2 cellular contexts compared by ENCODE assay signal in the genomic region with DNA sequence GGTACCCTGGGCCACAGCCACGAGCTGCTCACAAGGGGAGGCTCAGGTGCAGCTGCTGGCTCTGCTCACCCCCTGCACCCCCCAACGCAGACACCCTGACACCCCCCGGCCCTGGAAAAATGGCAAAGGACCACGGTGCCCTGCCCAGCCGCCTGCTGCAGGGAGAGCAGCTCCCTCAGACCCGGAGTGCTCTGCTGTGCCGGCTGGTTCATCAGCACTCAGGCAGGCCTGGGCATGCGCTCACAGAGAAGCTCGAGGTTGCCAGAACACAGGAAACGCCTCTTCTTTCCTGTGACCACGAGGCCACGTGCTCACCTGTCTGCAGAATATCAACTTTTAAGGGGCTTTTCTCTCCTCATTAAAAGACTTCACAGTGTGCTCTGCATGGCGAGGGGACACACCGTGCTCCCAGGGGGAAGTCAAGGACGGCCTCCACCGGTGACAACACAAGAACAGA.
A peak's percentile ranks its signal among the peaks of the same experiment; 100 is the strongest.
TF ChIP-seq lines count a peak whose summit lies in the region.

No MANE protein-coding gene starts in this region.

TF ChIP-seq in HCT116, 20 proteins besides CTCF, POLR2A, EP300 and RAD21:
- TF ChIP-seq YY1 (IDR thresholded peaks at IDR 0.05; ENCODE audit: extremely low read depth, insufficient replicate concordance, low read depth, low read length): no peak
- TF ChIP-seq CBX3 (IDR thresholded peaks at IDR 0.05; ENCODE audit: low read depth): no peak
- no peak for TF ChIP-seq FOSL1 (IDR thresholded peaks at IDR 0.05; ENCODE audit: low read depth)
- no peak for TF ChIP-seq TCF7L2 (IDR thresholded peaks at IDR 0.05; ENCODE audit: borderline replicate concordance, extremely low read depth, insufficient read depth, insufficient read length)

TF ChIP-seq in GM12878, 131 proteins besides CTCF, POLR2A, EP300 and RAD21 (continues in another document):
- 0 out of 2 replicates have a peak, but pooled peaks have one; percentile 23 for TF ChIP-seq IKZF1 (conservative IDR thresholded peaks at IDR 0.05)
- no peak for TF ChIP-seq GABPA (IDR thresholded peaks at IDR 0.05; ENCODE audit: low read depth)
- no peak for TF ChIP-seq RFX5 (IDR thresholded peaks at IDR 0.05; ENCODE audit: low read depth, low read length)
- TF ChIP-seq, protein P1, sequence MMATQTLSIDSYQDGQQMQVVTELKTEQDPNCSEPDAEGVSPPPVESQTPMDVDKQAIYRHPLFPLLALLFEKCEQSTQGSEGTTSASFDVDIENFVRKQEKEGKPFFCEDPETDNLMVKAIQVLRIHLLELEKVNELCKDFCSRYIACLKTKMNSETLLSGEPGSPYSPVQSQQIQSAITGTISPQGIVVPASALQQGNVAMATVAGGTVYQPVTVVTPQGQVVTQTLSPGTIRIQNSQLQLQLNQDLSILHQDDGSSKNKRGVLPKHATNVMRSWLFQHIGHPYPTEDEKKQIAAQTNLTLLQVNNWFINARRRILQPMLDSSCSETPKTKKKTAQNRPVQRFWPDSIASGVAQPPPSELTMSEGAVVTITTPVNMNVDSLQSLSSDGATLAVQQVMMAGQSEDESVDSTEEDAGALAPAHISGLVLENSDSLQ (IDR thresholded peaks at IDR 0.05): peak; percentile 72
- peak; percentile 54 for TF ChIP-seq NRF1 (conservative IDR thresholded peaks at IDR 0.05; ENCODE audit: low read depth, low read length)
- peak; percentile 18 for TF ChIP-seq SMAD1 (IDR thresholded peaks at IDR 0.05; ENCODE audit: low read depth, partially characterized antibody)
- TF ChIP-seq EGR1 (IDR thresholded peaks at IDR 0.05; ENCODE audit: borderline replicate concordance in 1 of 2, low read depth in 2 of 2, low read length in 2 of 2): 0 out of 3 replicates have a peak, but pooled peaks of 1 of the 2 experiments have one; percentile 22
- peak; percentile 34; the same call in 1 of the 2 replicates for TF ChIP-seq CREM (IDR thresholded peaks at IDR 0.05; ENCODE audit: low read depth)
- TF ChIP-seq ELK1 (IDR thresholded peaks at IDR 0.05; ENCODE audit: low read depth, low read length): no peak
- no peak for TF ChIP-seq PRDM15 (CRISPR knock-in tag; IDR thresholded peaks at IDR 0.05)
- peak; percentile 7; the same call in 1 of the 2 replicates for TF ChIP-seq STAT1 (conservative IDR thresholded peaks at IDR 0.05)
- no peak for TF ChIP-seq HSF1 (IDR thresholded peaks at IDR 0.05; ENCODE audit: low read depth, low read length)
- TF ChIP-seq, protein P2, sequence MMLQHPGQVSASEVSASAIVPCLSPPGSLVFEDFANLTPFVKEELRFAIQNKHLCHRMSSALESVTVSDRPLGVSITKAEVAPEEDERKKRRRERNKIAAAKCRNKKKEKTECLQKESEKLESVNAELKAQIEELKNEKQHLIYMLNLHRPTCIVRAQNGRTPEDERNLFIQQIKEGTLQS (IDR thresholded peaks at IDR 0.05; ENCODE audit: borderline replicate concordance, extremely low read depth, low read depth, low read length): peak; percentile 49; the same call in 1 of the 2 replicates
- TF ChIP-seq WRNIP1 (IDR thresholded peaks at IDR 0.05; ENCODE audit: borderline replicate concordance, low read depth, low read length): no peak
- TF ChIP-seq IKZF2 (IDR thresholded peaks at IDR 0.05): peak in 1 of 2 experiments; percentile 26; a peak in 2 of 4 replicates
- peak; percentile 49; the same call in 1 of the 2 replicates for TF ChIP-seq CBFB (IDR thresholded peaks at IDR 0.05; ENCODE audit: low read depth)
- TF ChIP-seq ETV6 (conservative IDR thresholded peaks at IDR 0.05 in 1 of 2, IDR thresholded peaks at IDR 0.05 in 1 of 2; ENCODE audit: borderline replicate concordance in 1 of 2, low read depth in 1 of 2): 0 out of 4 replicates have a peak, but pooled peaks of 1 of the 2 experiments have one; percentile 24
- TF ChIP-seq ZNF384 (IDR thresholded peaks at IDR 0.05; ENCODE audit: borderline replicate concordance, low read depth, low read length): no peak
- TF ChIP-seq RELB (IDR thresholded peaks at IDR 0.05; ENCODE audit: low read depth): peak; percentile 76
- peak; percentile 78; the same call in 1 of the 2 replicates for TF ChIP-seq NBN (IDR thresholded peaks at IDR 0.05)
- peak; percentile 62 for TF ChIP-seq SP1 (IDR thresholded peaks at IDR 0.05; ENCODE audit: low read depth, low read length)
- TF ChIP-seq MTA2 (IDR thresholded peaks at IDR 0.05; ENCODE audit: low read depth): peak; percentile 84
- peak; percentile 95 to 96 for TF ChIP-seq BHLHE40 (IDR thresholded peaks at IDR 0.05; ENCODE audit: borderline replicate concordance in 1 of 2, low read depth in 2 of 2, low read length in 1 of 2)
- peak; percentile 86 for TF ChIP-seq RUNX3 (IDR thresholded peaks at IDR 0.05; ENCODE audit: low read length)
- peak; percentile 62 for TF ChIP-seq POLR2AphosphoS5 (IDR thresholded peaks at IDR 0.05; ENCODE audit: low read length)
- TF ChIP-seq, protein P3, sequence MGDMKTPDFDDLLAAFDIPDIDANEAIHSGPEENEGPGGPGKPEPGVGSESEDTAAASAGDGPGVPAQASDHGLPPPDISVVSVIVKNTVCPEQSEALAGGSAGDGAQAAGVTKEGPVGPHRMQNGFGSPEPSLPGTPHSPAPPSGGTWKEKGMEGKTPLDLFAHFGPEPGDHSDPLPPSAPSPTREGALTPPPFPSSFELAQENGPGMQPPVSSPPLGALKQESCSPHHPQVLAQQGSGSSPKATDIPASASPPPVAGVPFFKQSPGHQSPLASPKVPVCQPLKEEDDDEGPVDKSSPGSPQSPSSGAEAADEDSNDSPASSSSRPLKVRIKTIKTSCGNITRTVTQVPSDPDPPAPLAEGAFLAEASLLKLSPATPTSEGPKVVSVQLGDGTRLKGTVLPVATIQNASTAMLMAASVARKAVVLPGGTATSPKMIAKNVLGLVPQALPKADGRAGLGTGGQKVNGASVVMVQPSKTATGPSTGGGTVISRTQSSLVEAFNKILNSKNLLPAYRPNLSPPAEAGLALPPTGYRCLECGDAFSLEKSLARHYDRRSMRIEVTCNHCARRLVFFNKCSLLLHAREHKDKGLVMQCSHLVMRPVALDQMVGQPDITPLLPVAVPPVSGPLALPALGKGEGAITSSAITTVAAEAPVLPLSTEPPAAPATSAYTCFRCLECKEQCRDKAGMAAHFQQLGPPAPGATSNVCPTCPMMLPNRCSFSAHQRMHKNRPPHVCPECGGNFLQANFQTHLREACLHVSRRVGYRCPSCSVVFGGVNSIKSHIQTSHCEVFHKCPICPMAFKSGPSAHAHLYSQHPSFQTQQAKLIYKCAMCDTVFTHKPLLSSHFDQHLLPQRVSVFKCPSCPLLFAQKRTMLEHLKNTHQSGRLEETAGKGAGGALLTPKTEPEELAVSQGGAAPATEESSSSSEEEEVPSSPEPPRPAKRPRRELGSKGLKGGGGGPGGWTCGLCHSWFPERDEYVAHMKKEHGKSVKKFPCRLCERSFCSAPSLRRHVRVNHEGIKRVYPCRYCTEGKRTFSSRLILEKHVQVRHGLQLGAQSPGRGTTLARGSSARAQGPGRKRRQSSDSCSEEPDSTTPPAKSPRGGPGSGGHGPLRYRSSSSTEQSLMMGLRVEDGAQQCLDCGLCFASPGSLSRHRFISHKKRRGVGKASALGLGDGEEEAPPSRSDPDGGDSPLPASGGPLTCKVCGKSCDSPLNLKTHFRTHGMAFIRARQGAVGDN (IDR thresholded peaks at IDR 0.05): peak; percentile 97
- peak; percentile 68 for TF ChIP-seq ATF7 (IDR thresholded peaks at IDR 0.05; ENCODE audit: low read depth)
- TF ChIP-seq, protein P4, sequence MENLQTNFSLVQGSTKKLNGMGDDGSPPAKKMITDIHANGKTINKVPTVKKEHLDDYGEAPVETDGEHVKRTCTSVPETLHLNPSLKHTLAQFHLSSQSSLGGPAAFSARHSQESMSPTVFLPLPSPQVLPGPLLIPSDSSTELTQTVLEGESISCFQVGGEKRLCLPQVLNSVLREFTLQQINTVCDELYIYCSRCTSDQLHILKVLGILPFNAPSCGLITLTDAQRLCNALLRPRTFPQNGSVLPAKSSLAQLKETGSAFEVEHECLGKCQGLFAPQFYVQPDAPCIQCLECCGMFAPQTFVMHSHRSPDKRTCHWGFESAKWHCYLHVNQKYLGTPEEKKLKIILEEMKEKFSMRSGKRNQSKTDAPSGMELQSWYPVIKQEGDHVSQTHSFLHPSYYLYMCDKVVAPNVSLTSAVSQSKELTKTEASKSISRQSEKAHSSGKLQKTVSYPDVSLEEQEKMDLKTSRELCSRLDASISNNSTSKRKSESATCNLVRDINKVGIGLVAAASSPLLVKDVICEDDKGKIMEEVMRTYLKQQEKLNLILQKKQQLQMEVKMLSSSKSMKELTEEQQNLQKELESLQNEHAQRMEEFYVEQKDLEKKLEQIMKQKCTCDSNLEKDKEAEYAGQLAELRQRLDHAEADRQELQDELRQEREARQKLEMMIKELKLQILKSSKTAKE (IDR thresholded peaks at IDR 0.05; ENCODE audit: low read depth, poor library complexity, severe bottlenecking): peak; percentile 65
- peak; percentile 93 for TF ChIP-seq RAD51 (IDR thresholded peaks at IDR 0.05)
- peak; percentile 89 for TF ChIP-seq MXI1 (IDR thresholded peaks at IDR 0.05; ENCODE audit: low read depth, low read length)
- no peak for TF ChIP-seq FOS (IDR thresholded peaks at IDR 0.05; ENCODE audit: borderline replicate concordance, extremely low read depth, insufficient read length)
- peak; percentile 78 for TF ChIP-seq MEF2B (IDR thresholded peaks at IDR 0.05; ENCODE audit: partially characterized antibody, poor library complexity, severe bottlenecking)
- TF ChIP-seq, protein P5, sequence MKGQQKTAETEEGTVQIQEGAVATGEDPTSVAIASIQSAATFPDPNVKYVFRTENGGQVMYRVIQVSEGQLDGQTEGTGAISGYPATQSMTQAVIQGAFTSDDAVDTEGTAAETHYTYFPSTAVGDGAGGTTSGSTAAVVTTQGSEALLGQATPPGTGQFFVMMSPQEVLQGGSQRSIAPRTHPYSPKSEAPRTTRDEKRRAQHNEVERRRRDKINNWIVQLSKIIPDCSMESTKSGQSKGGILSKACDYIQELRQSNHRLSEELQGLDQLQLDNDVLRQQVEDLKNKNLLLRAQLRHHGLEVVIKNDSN (IDR thresholded peaks at IDR 0.05; ENCODE audit: borderline replicate concordance, extremely low read length, insufficient read depth, low read depth, low read length): peak; percentile 74
- peak; percentile 97 for TF ChIP-seq MAX (IDR thresholded peaks at IDR 0.05; ENCODE audit: low read depth, low read length)
- TF ChIP-seq NFXL1 (IDR thresholded peaks at IDR 0.05; ENCODE audit: borderline replicate concordance): no peak
- TF ChIP-seq SIN3A (IDR thresholded peaks at IDR 0.05; ENCODE audit: low read depth, low read length): no peak
- TF ChIP-seq HDGF (IDR thresholded peaks at IDR 0.05): 0 out of 2 replicates have a peak, but pooled peaks have one; percentile 26
